In genomic region chr3:195169011-195169410, GRCh38 we compare ENCODE assay signal across 1 cellular context.
TF ChIP-seq lines count a peak whose summit lies in the region.

No MANE protein-coding gene starts in this region.

TF ChIP-seq in GM23338, 12 proteins besides CTCF, POLR2A, EP300 and RAD21 (continued from another document):
- TF ChIP-seq ZNF462 (CRISPR knock-in tag; IDR thresholded peaks at IDR 0.05) (no peak), JUNB (IDR thresholded peaks at IDR 0.05; ENCODE audit: unreplicated experiment) (no peak), ZNF331 (CRISPR knock-in tag; IDR thresholded peaks at IDR 0.05; ENCODE audit: low read depth) (no peak), EZH2phosphoT487 (IDR thresholded peaks at IDR 0.05; ENCODE audit: unreplicated experiment) (no peak), REST (IDR thresholded peaks at IDR 0.05; ENCODE audit: unreplicated experiment) (no peak), ZNF114 (CRISPR knock-in tag; IDR thresholded peaks at IDR 0.05) (no peak), NANOG (IDR thresholded peaks at IDR 0.05; ENCODE audit: borderline replicate concordance) (no peak), POLR2AphosphoS5 (IDR thresholded peaks at IDR 0.05; ENCODE audit: low read depth) (no peak), STAT1 (IDR thresholded peaks at IDR 0.05; ENCODE audit: unreplicated experiment) (no peak)
TF ChIP-seq in GM23338: peak in this region for 0.
